Comparison of ENCODE assay signal across 1 cellular context in genomic region chr2:216389565-216389964, GRCh38.
TF ChIP-seq lines count a peak whose summit lies in the region.

No MANE protein-coding gene starts in this region.

TF ChIP-seq in IMR-90, 13 proteins besides CTCF, POLR2A, EP300 and RAD21:
- TF ChIP-seq ELK1 (IDR thresholded peaks at IDR 0.05; ENCODE audit: borderline replicate concordance, low read depth, low read length) (no peak), CEBPB (IDR thresholded peaks at IDR 0.05; ENCODE audit: low read depth, low read length) (peak; percentile 49)
